ENCODE assay signal across 18 cellular contexts in the genomic region with DNA sequence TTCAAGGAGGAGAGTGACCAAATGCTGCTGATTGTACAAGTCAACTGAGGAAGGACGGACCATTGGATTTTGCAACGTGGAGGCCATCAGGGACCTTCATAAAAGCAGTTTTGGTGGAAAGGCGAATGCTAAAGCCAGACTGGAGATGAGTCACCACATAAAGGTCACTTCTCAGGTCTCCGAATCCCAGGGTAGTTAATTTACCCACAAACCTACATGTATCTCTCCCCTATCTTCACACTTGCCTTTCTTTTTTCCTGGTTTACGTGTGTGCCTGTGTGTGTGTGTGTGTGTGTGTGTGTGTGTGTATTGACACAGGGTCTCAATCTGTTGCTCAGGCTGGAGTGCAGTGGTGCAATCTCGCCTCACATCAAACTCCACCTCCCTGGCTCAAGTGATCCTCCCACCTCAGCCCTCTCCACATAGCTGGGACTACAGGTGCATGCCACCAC. TPM values are rescaled to one million over a fixed set of nuclear protein-coding genes. Genes with fewer than 3 reads are reported as not detected.
DNase-seq lines count a peak whose midpoint lies in the region; FAIRE-seq and TF ChIP-seq lines count a peak whose summit lies in the region.
"Had no signal": no experiment of that assay in that cellular context is flagged by ENCODE, and none has a peak within 500 bp of the region (broad histone marks: within the 10 kb centered on the region; RNA-seq: fewer than 3 reads in every experiment).

No MANE protein-coding gene starts in this region.

- peaks cover under 1% of the 10 kb centered on the region for H3K36me3 ChIP-seq in right atrium auricular region
- H3K36me3 ChIP-seq: thyroid gland had no signal

- no peak for FAIRE-seq in urothelium cell line (lab: Jason Lieb, UNC)

- no peaks in the 10 kb centered on the region for H3K27me3 ChIP-seq in right atrium auricular region
- H3K27me3 ChIP-seq: thyroid gland had no signal

- no peaks in the 10 kb centered on the region for H3K9me3 ChIP-seq in right atrium auricular region
- H3K9me3 ChIP-seq: thyroid gland had no signal

- DNase-seq in right atrium auricular region (ENCODE audit: low spot score) (peak; percentile 84), cardiac septum (ENCODE audit: low spot score) (no peak), RPMI7951 (ENCODE audit: low read depth) (peak; percentile 62), fibroblast of villous mesenchyme (ENCODE audit: low read depth) (peak; percentile 75), urothelium cell line (ENCODE audit: low spot score) (peak; percentile 7), NCI-H510A treated with DMSO at 0.1 percent for 48 hours (lab: John Stamatoyannopoulos, UW) (no peak), NCI-H1105 (lab: John Stamatoyannopoulos, UW) (no peak)
- no peak for DNase-seq in activated naive CD4-positive, alpha-beta T cell treated with Interleukin-2 at 50 U/mL for 16 hours
- DNase-seq: ACHN; effector memory CD8-positive, alpha-beta T cell; H7; NCI-H526 treated with DMSO at 0.1 percent for 48 hours; nephron progenitor cell; stimulated activated CD4-positive, alpha-beta T cell treated with anti-CD3 and anti-CD28 coated beads, Interleukin-15, amount 100 ng/mL, for 24 hours; T1000; thyroid gland had no signal

- H3K4me3 ChIP-seq in right atrium auricular region (no peak overlapping the region), fibroblast of villous mesenchyme (ENCODE audit: low read depth, low read length) (no peak overlapping the region)
- H3K4me3 ChIP-seq: thyroid gland had no signal

- H3K4me1 ChIP-seq in right atrium auricular region: peaks cover 0 to 7% of the 10 kb centered on the region in 2 donors

- intact Hi-C loops in cardiac septum (cut with DNase I): no loop called here

- no peak for TF ChIP-seq CTCF in right atrium auricular region (IDR thresholded peaks at IDR 0.05)
- no peak for TF ChIP-seq CTCF in fibroblast of villous mesenchyme (IDR thresholded peaks at IDR 0.05; ENCODE audit: insufficient read depth, low read depth, low read length)

- no peak overlapping the region for H3K27ac ChIP-seq in right atrium auricular region
- H3K27ac ChIP-seq: C4-2B, KMS-11, thyroid gland had no signal

RNA-seq across cellular contexts. Expression of a gene that starts 4.6 kb away (rescaled TPM):
- 100 to 1,000 TPM; 247 to 288 TPM for total RNA-seq in right atrium auricular region
- total RNA-seq in cardiac septum: 427 TPM
- total RNA-seq in RPMI7951 (2014; rRNA removed; shearing (Covaris generic)): 243 and 244 TPM in 2 replicates
- 455 and 461 TPM in 2 replicates for total RNA-seq in fibroblast of villous mesenchyme

Comparison
In these comparisons a context has a peak if more than half of its experiments do, and no peak if none do; other contexts are left out.
1. DNase-seq: peak in right atrium auricular region (single experiment), RPMI7951 (single experiment), fibroblast of villous mesenchyme (single experiment) and urothelium cell line (single experiment); none in cardiac septum (single experiment), activated naive CD4-positive, alpha-beta T cell treated with Interleukin-2 at 50 U/mL for 16 hours (single experiment), NCI-H510A treated with DMSO at 0.1 percent for 48 hours (single experiment) and NCI-H1105 (single experiment).